Comparison of ENCODE assay signal across 10 cellular contexts in genomic region chr15:25793354-25794050, GRCh38.
DNase-seq lines count a peak whose midpoint lies in the region; ATAC-seq and TF ChIP-seq lines count a peak whose summit lies in the region.
"Had no signal": no experiment of that assay in that cellular context is flagged by ENCODE, and none has a peak within 500 bp of the region (broad histone marks: within the 10 kb centered on the region; RNA-seq: fewer than 3 reads in every experiment).

No MANE protein-coding gene starts in this region.

- peak; percentile 5 for DNase-seq in NAMALWA (ENCODE audit: low spot score)
- peak; percentile 15 for DNase-seq in natural killer cell
- DNase-seq in activated CD4-positive, CD25-positive, alpha-beta regulatory T cell treated with anti-CD3 and anti-CD28 coated beads, Interleukin-2, amount 50 U/mL, for 72 hours: no peak
- DNase-seq in DMS53 treated with DMSO at 0.1 percent for 48 hours (lab: John Stamatoyannopoulos, UW; ENCODE audit: unreplicated experiment): no peak
- no peak for DNase-seq in EL
- DNase-seq: anterior cingulate cortex, Kasumi-1 had no signal

- TF ChIP-seq CTCF in natural killer cell (IDR thresholded peaks at IDR 0.05): no peak

- peak overlapping the region; percentile 11 for H3K4me3 Mint-ChIP-seq in natural killer cell
- H3K4me3 Mint-ChIP-seq: T-helper 1 cell treated with Interleukin-12 subunit alpha and Interleukin-12 subunit beta and Interleukin-4 antibody, amounts not matched to agents 30 μg/mL and 1 μg/mL, for 36 hours had no signal

- intact Hi-C loops in natural killer cell (cut with micrococcal nuclease): loop anchor here (2.0 kb wide), 2 partner anchors 57 to 67 kb away; no protein-coding TSS in a partner anchor

- ATAC-seq in GM19397 (IDR thresholded peaks at IDR 0.05; ENCODE audit: unreplicated experiment) (peak; percentile 75), HG02798 (IDR thresholded peaks at IDR 0.05; ENCODE audit: poor library complexity, unreplicated experiment) (peak; percentile 62), natural killer cell (peak in 1 of 3 donors; percentile 15)

- peak overlapping the region in 1 of 2 donors; percentile 47 for H3K27ac Mint-ChIP-seq in natural killer cell
- H3K27ac Mint-ChIP-seq: T-helper 1 cell treated with Interleukin-12 subunit alpha and Interleukin-12 subunit beta and Interleukin-4 antibody, amounts not matched to agents 30 μg/mL and 1 μg/mL, for 36 hours had no signal

- H3K27me3 Mint-ChIP-seq in natural killer cell (ENCODE audit: low read depth in 2 of 2): no peaks in the 10 kb centered on the region

- no peaks in the 10 kb centered on the region for H3K36me3 Mint-ChIP-seq in natural killer cell

- H3K4me1 Mint-ChIP-seq in natural killer cell: peaks cover 80 to 91% of the 10 kb centered on the region in 2 donors

- H3K9me3 Mint-ChIP-seq in natural killer cell: no peaks in the 10 kb centered on the region
- H3K9me3 Mint-ChIP-seq: T-helper 1 cell treated with Interleukin-12 subunit alpha and Interleukin-12 subunit beta and Interleukin-4 antibody, amounts not matched to agents 30 μg/mL and 1 μg/mL, for 36 hours had no signal

Comparison
In these comparisons a context has a peak if more than half of its experiments do, and no peak if none do; other contexts are left out.
1. DNase-seq: peak in NAMALWA (single experiment) and natural killer cell (single experiment); none in activated CD4-positive, CD25-positive, alpha-beta regulatory T cell treated with anti-CD3 and anti-CD28 coated beads, Interleukin-2, amount 50 U/mL, for 72 hours (single experiment), DMS53 treated with DMSO at 0.1 percent for 48 hours (single experiment) and EL (single experiment).